Comparison of ENCODE assay signal across 15 cellular contexts in the genomic region with DNA sequence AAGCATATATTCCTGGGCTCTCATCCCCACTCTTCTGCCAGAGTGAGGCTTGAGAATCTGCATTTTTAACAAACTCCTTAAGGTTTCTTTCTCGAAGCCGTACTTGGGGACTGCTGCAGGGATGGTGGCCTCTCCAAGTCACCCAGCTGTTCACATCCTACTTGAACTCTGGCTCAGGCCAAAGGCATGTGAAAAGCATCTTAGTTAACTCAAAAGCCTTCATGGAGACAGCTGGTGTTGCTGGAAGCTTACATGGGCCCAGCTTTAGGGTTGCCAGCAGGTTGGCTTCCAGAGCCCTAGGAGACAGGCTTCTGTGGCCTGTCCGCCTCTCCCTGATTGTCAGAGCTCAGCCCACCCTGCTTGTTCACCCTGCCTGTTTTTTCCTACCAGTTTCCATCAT.
"Had no signal": no experiment of that assay in that cellular context is flagged by ENCODE, and none has a peak within 500 bp of the region (broad histone marks: within the 10 kb centered on the region; RNA-seq: fewer than 3 reads in every experiment).

No MANE protein-coding gene starts in this region.

- H3K36me3 ChIP-seq: tibial nerve had no signal

- ATAC-seq: T-helper 17 cell had no signal

- H3K4me3 ChIP-seq: coronary artery, esophagus squamous epithelium, psoas muscle, tibial nerve had no signal

- H3K9me3 ChIP-seq: esophagus squamous epithelium, psoas muscle, tibial nerve had no signal

- H3K27me3 ChIP-seq: esophagus squamous epithelium, tibial nerve had no signal

- DNase-seq: activated CD4-positive, alpha-beta T cell treated with anti-CD3 and anti-CD28 coated beads, Interleukin-2, amount 10 ng/mL, durations not matched to agents 7 days and 5 days; activated CD4-positive, CD25-positive, alpha-beta regulatory T cell; activated CD8-positive, alpha-beta memory T cell treated with anti-CD3 and anti-CD28 coated beads, Interleukin-2, amount 50 U/mL, for 48 hours; activated gamma-delta T cell treated with Interleukin-2 at 50 U/mL for 16 hours; amniotic stem cell; effector CD4-positive, alpha-beta T cell; esophagus squamous epithelium; kidney glomerular epithelial cell; mesendoderm; psoas muscle; stimulated activated naive CD4-positive, alpha-beta T cell; substantia nigra; T-helper 17 cell had no signal

- H3K27ac ChIP-seq: coronary artery, esophagus squamous epithelium, psoas muscle, tibial nerve had no signal

- H3K4me1 ChIP-seq: esophagus squamous epithelium, psoas muscle had no signal
